17 cellular contexts compared by ENCODE assay signal in the genomic region with DNA sequence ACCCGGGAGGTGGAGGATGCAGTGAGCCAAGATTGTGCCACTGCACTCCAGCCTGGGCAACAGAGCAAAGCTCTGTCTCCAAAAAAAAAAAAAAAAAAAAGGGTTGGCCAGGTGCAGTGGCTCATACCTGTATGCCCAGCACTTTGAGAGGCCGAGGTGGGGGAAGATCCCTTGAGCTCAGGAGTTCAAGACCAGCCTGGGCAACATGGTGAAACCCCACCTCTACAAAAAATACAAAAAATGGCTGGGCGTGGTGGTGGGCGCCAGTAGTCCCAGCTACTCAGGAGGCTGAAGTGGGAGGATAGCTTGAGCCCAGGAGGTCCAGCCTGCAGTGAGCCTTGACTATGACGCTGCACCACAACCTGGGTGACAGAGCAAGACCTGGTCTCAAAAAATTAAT. TPM values are rescaled to one million over a fixed set of nuclear protein-coding genes. Genes with fewer than 3 reads are reported as not detected.
A peak's percentile ranks its signal among the peaks of the same experiment; 100 is the strongest.
DNase-seq lines count a peak whose midpoint lies in the region; ATAC-seq, FAIRE-seq and TF ChIP-seq lines count a peak whose summit lies in the region.
"Not testable (repeated sequence)": the region's sequence is repeated elsewhere in the genome, so short reads cannot be mapped to it uniquely, and the experiment has no call there.
"Had no signal": no experiment of that assay in that cellular context is flagged by ENCODE, and none has a peak within 500 bp of the region (broad histone marks: within the 10 kb centered on the region; RNA-seq: fewer than 3 reads in every experiment).

No MANE protein-coding gene starts in this region.

- not testable (repeated sequence) for TF ChIP-seq RAD21 in HepG2 (CRISPR knock-in tag; IDR thresholded peaks at IDR 0.05)

- H3K27ac ChIP-seq in WERI-Rb-1 (peak overlapping the region; percentile 93), fibroblast of lung (ENCODE audit: insufficient read depth, low read length) (peak overlapping the region; percentile 29), HepG2 (ENCODE audit: extremely low read length, insufficient read depth, low read length) (peak overlapping the region; percentile 87), ovary (peak overlapping the region in 1 of 2 donors; percentile 95), vagina (peak overlapping the region; percentile 100)

- TF ChIP-seq POLR2A in HepG2 (IDR thresholded peaks at IDR 0.05; ENCODE audit: insufficient read depth in 1 of 2, low read depth in 2 of 2, low read length in 2 of 2); ovary (IDR thresholded peaks at IDR 0.05); vagina (IDR thresholded peaks at IDR 0.05): not testable (repeated sequence)

- not testable (repeated sequence) for TF ChIP-seq EP300 in HepG2 (IDR thresholded peaks at IDR 0.05; ENCODE audit: low read depth in 2 of 2, low read length in 2 of 2); HepG2 (CRISPR knock-in tag; IDR thresholded peaks at IDR 0.05; ENCODE audit: borderline replicate concordance); ovary (IDR thresholded peaks at IDR 0.05)

- H3K27me3 ChIP-seq in WERI-Rb-1 (ENCODE audit: insufficient read depth, low read depth, severe bottlenecking); fibroblast of lung (ENCODE audit: control insufficient read depth, insufficient read depth, low read length); HepG2 (ENCODE audit: control insufficient read depth in 1 of 2, insufficient read depth in 2 of 2, low read length in 2 of 2); ovary; vagina: not testable (repeated sequence)

- peaks cover 23% of the 10 kb centered on the region for H3K36me3 ChIP-seq in WERI-Rb-1
- H3K36me3 ChIP-seq in fibroblast of lung (ENCODE audit: control insufficient read depth, insufficient read depth, low read length); ovary; vagina: not testable (repeated sequence)
- peaks cover 5 to 10% of the 10 kb centered on the region in 2 experiments; a peak in 3 of 5 replicates for H3K36me3 ChIP-seq in HepG2 (replicated peaks in 1 of 2; ENCODE audit: control insufficient read depth in 1 of 2, insufficient read depth in 2 of 2, low read length in 2 of 2)

- CTCF ChIA-PET in HepG2 (lab: Yijun Ruan, JAX; ENCODE audit: low intra/inter-chr PET ratio, low total read pairs) = not testable (repeated sequence)

- peaks cover 44% of the 10 kb centered on the region for H3K4me1 ChIP-seq in fibroblast of lung (ENCODE audit: control insufficient read depth, extremely low read depth, insufficient read depth, low read length)
- peaks cover 77% of the 10 kb centered on the region for H3K4me1 ChIP-seq in HepG2 (ENCODE audit: insufficient read depth, low read length)
- H3K4me1 ChIP-seq in ovary (ENCODE audit: insufficient read depth) = peaks cover 23% of the 10 kb centered on the region
- H3K4me1 ChIP-seq in vagina = peaks cover 69% of the 10 kb centered on the region

- FAIRE-seq in HepG2 (lab: Jason Lieb, UNC) = not testable (repeated sequence)

- H3K4me3 ChIP-seq in HFF-Myc (replicated peaks; ENCODE audit: low read depth, low read length) = peak overlapping the region; percentile 92
- H3K4me3 ChIP-seq in WERI-Rb-1 (ENCODE audit: low read depth, low read length) = not testable (repeated sequence)
- peak overlapping the region; percentile 24 for H3K4me3 ChIP-seq in choroid plexus epithelial cell (ENCODE audit: low read depth, low read length)
- peak overlapping the region in 2 of 4 experiments; percentile 90 to 100 for H3K4me3 ChIP-seq in fibroblast of lung (replicated peaks in 1 of 4; ENCODE audit: control extremely low read depth in 1 of 4, insufficient read depth in 1 of 4, low read depth in 3 of 4, low read length in 4 of 4)
- H3K4me3 ChIP-seq in HepG2 (replicated peaks in 1 of 3; ENCODE audit: insufficient read depth in 1 of 3, low read depth in 2 of 3, low read length in 3 of 3) = peak overlapping the region; percentile 80 to 99 (median 99); a peak in 4 of 6 replicates
- peak overlapping the region; percentile 100 for H3K4me3 ChIP-seq in ovary
- H3K4me3 ChIP-seq in vagina = peak overlapping the region; percentile 98 to 99

- H3K4me1 Mint-ChIP-seq in stimulated activated effector memory CD8-positive, alpha-beta T cell treated with anti-CD3 and anti-CD28 coated beads, Interleukin-12 subunit alpha, Interleukin-12 subunit beta, amount 100 ng/mL, for 72 hours = peaks cover 18% of the 10 kb centered on the region

- not testable (repeated sequence) for H3K4me2 ChIP-seq in fibroblast of lung (ENCODE audit: extremely low read depth, insufficient read depth, low read length)
- peak overlapping the region; percentile 97 for H3K4me2 ChIP-seq in HepG2 (ENCODE audit: low read depth, low read length)

- H4K20me1 ChIP-seq in fibroblast of lung (ENCODE audit: control insufficient read depth, extremely low read depth, insufficient read depth, low read length) = not testable (repeated sequence)
- peaks cover 43% of the 10 kb centered on the region for H4K20me1 ChIP-seq in HepG2 (ENCODE audit: insufficient read depth, low read length)

- POLR2A ChIA-PET in HepG2 (lab: Yijun Ruan, JAX) = interaction anchor here (1.1 to 8.2 kb wide), 13 partner anchors 12 to 728 kb away, joined by 3 to 204 read pairs (median 10); a partner anchor contains a TSS

- intact Hi-C loops in HepG2 (cut with micrococcal nuclease; ENCODE audit: unreplicated experiment) = loop anchor here (1.0 kb wide), 2 partner anchors 21 to 47 kb away; no protein-coding TSS in a partner anchor
- intact Hi-C loops in ovary (cut with DNase I) = not testable (repeated sequence)
- intact Hi-C loops in vagina (cut with DNase I) = loop anchor here (10.0 kb wide), 1 partner anchor 114 kb away; a partner anchor contains a TSS

- not testable (repeated sequence) for H2AFZ ChIP-seq in fibroblast of lung (ENCODE audit: low read length); HepG2 (ENCODE audit: low read length)

- DNase-seq in HFF-Myc (ENCODE audit: extremely low read depth, low read depth); WERI-Rb-1; choroid plexus epithelial cell (ENCODE audit: low read depth); fibroblast of lung (ENCODE audit: low read depth in 2 of 2); HepG2 (ENCODE audit: low spot score); ovary; stimulated activated effector memory CD8-positive, alpha-beta T cell treated with anti-CD3 and anti-CD28 coated beads, Interleukin-12 subunit alpha, Interleukin-12 subunit beta, amount 100 ng/mL, for 72 hours (ENCODE audit: low spot score in 2 of 2); vagina (ENCODE audit: extremely low spot score in 2 of 2): not testable (repeated sequence)

- ATAC-seq in HepG2; stimulated activated effector memory CD8-positive, alpha-beta T cell treated with anti-CD3 and anti-CD28 coated beads, Interleukin-12 subunit alpha, Interleukin-12 subunit beta, amount 100 ng/mL, for 72 hours: not testable (repeated sequence)

- BruUV-seq in HepG2 (replicated peaks; lab: Mats Ljungman, UMichigan) = not testable (repeated sequence)

- not testable (repeated sequence) for H3K9me3 Mint-ChIP-seq in stimulated activated effector memory CD8-positive, alpha-beta T cell treated with anti-CD3 and anti-CD28 coated beads, Interleukin-12 subunit alpha, Interleukin-12 subunit beta, amount 100 ng/mL, for 72 hours

- peak overlapping the region; percentile 79 for H3K4me3 Mint-ChIP-seq in stimulated activated effector memory CD8-positive, alpha-beta T cell treated with anti-CD3 and anti-CD28 coated beads, Interleukin-12 subunit alpha, Interleukin-12 subunit beta, amount 100 ng/mL, for 72 hours

- peaks cover 67% of the 10 kb centered on the region for H3K79me2 ChIP-seq in fibroblast of lung (ENCODE audit: control insufficient read depth, insufficient read depth, low read length)
- peaks cover 64% of the 10 kb centered on the region for H3K79me2 ChIP-seq in HepG2 (ENCODE audit: insufficient read depth, low read length)

- H3K9ac ChIP-seq in fibroblast of lung (ENCODE audit: insufficient read depth, low read length) = not testable (repeated sequence)
- peak overlapping the region; percentile 86; the same call in 1 of the 2 replicates for H3K9ac ChIP-seq in HepG2 (ENCODE audit: insufficient read depth, low read depth, low read length)

- H3K27ac Mint-ChIP-seq in stimulated activated effector memory CD8-positive, alpha-beta T cell treated with anti-CD3 and anti-CD28 coated beads, Interleukin-12 subunit alpha, Interleukin-12 subunit beta, amount 100 ng/mL, for 72 hours = not testable (repeated sequence)

- TF ChIP-seq CTCF in HFF-Myc (IDR thresholded peaks at IDR 0.05; ENCODE audit: low read depth, low read length, missing control alignments); WERI-Rb-1 (IDR thresholded peaks at IDR 0.05; ENCODE audit: low read depth, low read length); choroid plexus epithelial cell (conservative IDR thresholded peaks at IDR 0.05; ENCODE audit: low read depth, low read length); fibroblast of lung (conservative IDR thresholded peaks at IDR 0.05 in 1 of 2, IDR thresholded peaks at IDR 0.05 in 1 of 2; ENCODE audit: low read depth in 1 of 2, low read length in 2 of 2); HepG2 (CRISPR knock-in tag; IDR thresholded peaks at IDR 0.05); ovary (IDR thresholded peaks at IDR 0.05); vagina (IDR thresholded peaks at IDR 0.05): not testable (repeated sequence)

- 59% methylated on average over 5 of the region's 5 CpGs for WGBS in HepG2 (ENCODE audit: low lambda C conversion rate)
- 57 to 68% (median 58%) methylated on average over 5 of the region's 5 CpGs for WGBS in ovary, 3 donors

- H3K36me3 Mint-ChIP-seq in stimulated activated effector memory CD8-positive, alpha-beta T cell treated with anti-CD3 and anti-CD28 coated beads, Interleukin-12 subunit alpha, Interleukin-12 subunit beta, amount 100 ng/mL, for 72 hours = not testable (repeated sequence)

- H3K9me3 ChIP-seq in WERI-Rb-1 (ENCODE audit: severe bottlenecking); fibroblast of lung (ENCODE audit: control insufficient read depth, insufficient read depth, low read depth, low read length); HepG2 (ENCODE audit: low read length); ovary; vagina: not testable (repeated sequence)

- in situ Hi-C loops in HepG2 (cut with HindIII; ENCODE audit: extremely low pct_ligation_motif_present, low pct_unique_long_range_greater_than_20kb) = not testable (repeated sequence)

RNA-seq across cellular contexts. Expression of a gene that starts 2.8 kb away (rescaled TPM):
- total RNA-seq in fibroblast of lung (31.3 and 34.2 TPM in 2 replicates), HepG2 (2016; rRNA removed; fragmentation: Illumina TruSeq; extraction: Trizol) (54.0 and 55.0 TPM in 2 replicates), ovary (100 to 1,000 TPM in 5 of 7 donors, 10 to 100 TPM in 2; 82.4 to 171 (median 120) TPM), vagina (73.7 TPM)
- polyA plus RNA-seq in fibroblast of lung (16.9 and 20.9 TPM in 2 replicates), HepG2 (2011; rRNA removed) (19.0 and 21.7 TPM in 2 replicates), ovary (100 to 1,000 TPM in 1 of 2 donors, 10 to 100 TPM in 1; 59.0 to 106 TPM)
- 24.2 and 28.9 TPM in 2 replicates for polyA plus RNA-seq in fibroblast of lung (2012)
- 33.7 and 42.3 TPM in 2 replicates for polyA minus RNA-seq in fibroblast of lung (ENCODE audit: low replicate concordance)
- 13.5 and 14.9 TPM in 2 replicates for total RNA-seq in HepG2 (2016; cell fraction: cytosol; rRNA removed; fragmentation: Illumina TruSeq; extraction: Trizol; ENCODE audit: low read depth)
- 45.9 and 55.1 TPM in 2 replicates for total RNA-seq in HepG2 (2016; cell fraction: insoluble cytoplasmic fraction; rRNA removed; fragmentation: Illumina TruSeq; extraction: Trizol)
- total RNA-seq in HepG2 (2016; cell fraction: membrane; rRNA removed; fragmentation: Illumina TruSeq; extraction: Trizol) = 45.7 and 51.9 TPM in 2 replicates
- 34.9 and 36.1 TPM in 2 replicates for total RNA-seq in HepG2 (2016; cell fraction: nucleus; rRNA removed; fragmentation: Illumina TruSeq; extraction: Trizol)
- 16.2 and 20.1 TPM in 2 replicates for polyA plus RNA-seq in HepG2 (2011; cell fraction: cytosol; rRNA removed)
- polyA plus RNA-seq in HepG2 (2011; cell fraction: nucleus; rRNA removed) = 18.6 and 24.3 TPM in 2 replicates
- polyA plus RNA-seq in HepG2 (2012) = 18.4 and 22.4 TPM in 2 replicates
- polyA plus RNA-seq in HepG2 (2016; cell fraction: cytosol; fragmentation: Illumina TruSeq; extraction: Trizol; ENCODE audit: low read depth) = 11.7 and 14.2 TPM in 2 replicates
- 58.7 and 66.8 TPM in 2 replicates for polyA plus RNA-seq in HepG2 (2016; cell fraction: insoluble cytoplasmic fraction; fragmentation: Illumina TruSeq; extraction: Trizol; ENCODE audit: low read depth)
- polyA plus RNA-seq in HepG2 (2016; cell fraction: membrane; fragmentation: Illumina TruSeq; extraction: Trizol; ENCODE audit: low read depth) = 37.7 and 41.8 TPM in 2 replicates
- polyA plus RNA-seq in HepG2 (2016; cell fraction: nucleus; fragmentation: Illumina TruSeq; extraction: Trizol; ENCODE audit: insufficient read depth, low read depth) = 41.4 and 43.9 TPM in 2 replicates
- 68.4 and 91.9 TPM in 2 replicates for polyA minus RNA-seq in HepG2 (2011; rRNA and poly(A)+ RNA removed; ENCODE audit: low replicate concordance)
- polyA minus RNA-seq in HepG2 (2011; cell fraction: cytosol; rRNA and poly(A)+ RNA removed) = 25.3 and 26.4 TPM in 2 replicates
- polyA minus RNA-seq in HepG2 (2011; cell fraction: nucleus; rRNA and poly(A)+ RNA removed) = 32.3 and 36.9 TPM in 2 replicates

RNA-seq across cellular contexts. Expression of a gene that starts 47.3 kb away (rescaled TPM):
- total RNA-seq in fibroblast of lung (0.26 TPM in 1 of 2 replicates, not detected in the other), HepG2 (2016; rRNA removed; fragmentation: Illumina TruSeq; extraction: Trizol) (0.73 and 0.94 TPM in 2 replicates), ovary (under 1 TPM in 1 of 7 donors, not detected in 6; 0.25 TPM), vagina (not detected)
- polyA plus RNA-seq in fibroblast of lung (not detected in 2 replicates), HepG2 (2011; rRNA removed) (1.2 and 1.6 TPM in 2 replicates), ovary (not detected)
- not detected in 2 replicates for polyA plus RNA-seq in fibroblast of lung (2012)
- polyA minus RNA-seq in fibroblast of lung (ENCODE audit: low replicate concordance) = not detected in 2 replicates
- total RNA-seq in HepG2 (2016; cell fraction: cytosol; rRNA removed; fragmentation: Illumina TruSeq; extraction: Trizol; ENCODE audit: low read depth) = 1.3 and 1.5 TPM in 2 replicates
- 0.76 and 1.1 TPM in 2 replicates for total RNA-seq in HepG2 (2016; cell fraction: insoluble cytoplasmic fraction; rRNA removed; fragmentation: Illumina TruSeq; extraction: Trizol)
- 1.3 and 1.5 TPM in 2 replicates for total RNA-seq in HepG2 (2016; cell fraction: membrane; rRNA removed; fragmentation: Illumina TruSeq; extraction: Trizol)
- total RNA-seq in HepG2 (2016; cell fraction: nucleus; rRNA removed; fragmentation: Illumina TruSeq; extraction: Trizol) = 0.99 and 1.5 TPM in 2 replicates
- polyA plus RNA-seq in HepG2 (2011; cell fraction: cytosol; rRNA removed) = 0.32 and 0.70 TPM in 2 replicates
- polyA plus RNA-seq in HepG2 (2011; cell fraction: nucleus; rRNA removed) = 0.21 TPM in 1 of 2 replicates, not detected in the other
- polyA plus RNA-seq in HepG2 (2012) = 0.25 and 0.48 TPM in 2 replicates
- polyA plus RNA-seq in HepG2 (2016; cell fraction: cytosol; fragmentation: Illumina TruSeq; extraction: Trizol; ENCODE audit: low read depth) = 0.86 and 1.8 TPM in 2 replicates
- 0.60 and 1.3 TPM in 2 replicates for polyA plus RNA-seq in HepG2 (2016; cell fraction: insoluble cytoplasmic fraction; fragmentation: Illumina TruSeq; extraction: Trizol; ENCODE audit: low read depth)
- 1.3 and 1.5 TPM in 2 replicates for polyA plus RNA-seq in HepG2 (2016; cell fraction: membrane; fragmentation: Illumina TruSeq; extraction: Trizol; ENCODE audit: low read depth)
- not detected in 2 replicates for polyA plus RNA-seq in HepG2 (2016; cell fraction: nucleus; fragmentation: Illumina TruSeq; extraction: Trizol; ENCODE audit: insufficient read depth, low read depth)
- polyA minus RNA-seq in HepG2 (2011; rRNA and poly(A)+ RNA removed; ENCODE audit: low replicate concordance) = 0.42 TPM in 1 of 2 replicates, not detected in the other
- polyA minus RNA-seq in HepG2 (2011; cell fraction: cytosol; rRNA and poly(A)+ RNA removed) = not detected in 2 replicates
- 1.3 TPM in 1 of 2 replicates, not detected in the other for polyA minus RNA-seq in HepG2 (2011; cell fraction: nucleus; rRNA and poly(A)+ RNA removed)
- total RNA-seq: activated CD4-positive, alpha-beta T cell treated with anti-CD3 and anti-CD28 coated beads, Interleukin-2, amount 10 ng/mL, durations not matched to agents 24 days and 14 days; activated naive CD8-positive, alpha-beta T cell treated with anti-CD3 and anti-CD28 coated beads, Interleukin-2, amount 10 ng/mL, durations not matched to agents 7 days and 5 days; activated T-helper 2 cell treated with anti-CD3 and anti-CD28 coated beads, Interferon-gamma antibody, Interleukin-2, Interleukin-4, amounts not matched to agents 10 μg/mL and 5 μg/mL and 100 μg/mL, durations not matched to agents 14 hours and 24 hours and 36 hours; cardiac septum; frontal cortex; left cardiac atrium; T-cell; temporal lobe had no signal
- polyA plus RNA-seq: IgD-negative memory B cell had no signal
